8 cellular contexts compared by ENCODE assay signal in the genomic region with DNA sequence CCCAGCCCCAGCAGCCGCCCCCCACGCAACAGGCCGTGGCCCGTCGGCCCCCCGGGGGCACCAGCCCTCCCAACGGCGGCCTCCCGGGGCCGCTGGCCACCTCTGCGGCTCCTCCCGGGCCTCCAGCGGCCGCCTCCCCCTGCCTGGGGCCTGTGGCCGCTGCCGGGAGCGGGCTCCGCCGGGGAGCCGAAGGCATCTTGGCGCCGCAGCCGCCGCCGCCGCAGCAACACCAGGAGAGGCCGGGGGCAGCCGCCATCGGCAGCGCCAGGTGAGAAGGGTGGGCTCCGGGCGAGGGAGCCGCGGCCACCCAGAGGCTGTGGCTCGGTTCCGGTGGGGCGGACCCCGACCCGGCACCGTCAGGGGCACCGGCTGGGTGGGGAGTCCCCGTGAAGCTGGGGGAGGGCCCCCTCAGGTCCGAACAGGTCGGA. TPM values are rescaled to one million over a fixed set of nuclear protein-coding genes. Genes with fewer than 3 reads are reported as not detected.
DNase-seq lines count a peak whose midpoint lies in the region; ATAC-seq and TF ChIP-seq lines count a peak whose summit lies in the region.

No MANE protein-coding gene starts in this region.

- peaks cover 10 to 14% of the 10 kb centered on the region in 2 donors for H3K36me3 ChIP-seq in body of pancreas (replicated peaks in 1 of 2; ENCODE audit: insufficient read depth in 1 of 2, low read depth in 2 of 2)
- H3K36me3 ChIP-seq in liver (ENCODE audit: control insufficient read depth in 4 of 4, insufficient read depth in 3 of 4, low read depth in 1 of 4, low read length in 3 of 4), result peaks cover 7 to 30% (median 24%) of the 10 kb centered on the region in 4 donors
- peaks cover 13 to 33% (median 27%) of the 10 kb centered on the region in 4 donors for H3K36me3 ChIP-seq in upper lobe of left lung

- H3K27me3 ChIP-seq in HL-60 (ENCODE audit: insufficient read depth, poor library complexity, severe bottlenecking), result no peaks in the 10 kb centered on the region
- no peaks in the 10 kb centered on the region for H3K27me3 ChIP-seq in body of pancreas
- H3K27me3 ChIP-seq in liver (ENCODE audit: control insufficient read depth in 4 of 4, insufficient read depth in 4 of 4, low read length in 3 of 4), result no peaks in the 10 kb centered on the region
- H3K27me3 ChIP-seq in upper lobe of left lung, result no peaks in the 10 kb centered on the region

- WGBS in body of pancreas, 2 donors, result 0 to 1% methylated on average over 14 to 34 of the region's 44 CpGs
- under 1% methylated on average over 44 of the region's 44 CpGs for WGBS in liver
- WGBS in upper lobe of left lung, 2 donors, result 0% methylated on average over 28 of the region's 44 CpGs; no CpG with 5 or more reads in 1 of the 2 donors

- TF ChIP-seq POLR2A in body of pancreas (IDR thresholded peaks at IDR 0.05), result no peak
- TF ChIP-seq POLR2A in upper lobe of left lung (IDR thresholded peaks at IDR 0.05), result no peak

- intact Hi-C loops in body of pancreas (cut with DNase I), result no loop called here

- ATAC-seq in body of pancreas, result peak; percentile 1
- ATAC-seq in upper lobe of left lung (ENCODE audit: low FRiP score in 2 of 2), result peak in 1 of 2 donors; percentile 0

- peak overlapping the region; percentile 100 for H3K27ac ChIP-seq in HL-60 (replicated peaks)
- H3K27ac ChIP-seq in body of pancreas, result peak overlapping the region; percentile 96 to 100 (median 98)
- peak overlapping the region; percentile 94 to 98 for H3K27ac ChIP-seq in liver (ENCODE audit: low read depth in 1 of 2, low read length in 2 of 2)
- H3K27ac ChIP-seq in upper lobe of left lung, result peak overlapping the region; percentile 97 to 100 (median 98)

- TF ChIP-seq CTCF in HL-60 (IDR thresholded peaks at IDR 0.05; ENCODE audit: insufficient read depth, low read length) (no peak), body of pancreas (IDR thresholded peaks at IDR 0.05) (no peak), liver (IDR thresholded peaks at IDR 0.05; ENCODE audit: low read depth, low read length, missing input control) (no peak), upper lobe of left lung (IDR thresholded peaks at IDR 0.05) (no peak)

- peak overlapping the region; percentile 83 to 89 for H3K9ac ChIP-seq in liver (ENCODE audit: low read depth in 1 of 2, low read length in 2 of 2)

- DNase-seq in DMS53 (lab: John Stamatoyannopoulos, UW) (peak; percentile 60), DMS53 treated with DMSO at 0.1 percent for 48 hours (lab: John Stamatoyannopoulos, UW; ENCODE audit: unreplicated experiment) (no peak), HL-60 (ENCODE audit: low read depth in 1 of 2, low spot score in 1 of 2) (no peak), body of pancreas (peak in 1 of 4 donors; percentile 15), upper lobe of left lung (no peak), DMS114 treated with DMSO at 0.1 percent for 48 hours (lab: John Stamatoyannopoulos, UW; ENCODE audit: unreplicated experiment) (no peak), D341Med (ENCODE audit: low spot score) (no peak)

- H3K4me3 ChIP-seq in HL-60 (replicated peaks; ENCODE audit: insufficient read depth, low read length) (peak overlapping the region; percentile 87), body of pancreas (peak overlapping the region; percentile 98 to 99), liver (ENCODE audit: low read depth in 1 of 3, low read length in 3 of 3) (peak overlapping the region; percentile 74 to 98 (median 93)), upper lobe of left lung (peak overlapping the region; percentile 85 to 99 (median 95))

- TF ChIP-seq RAD21 in liver (IDR thresholded peaks at IDR 0.05), result no peak

- H3K4me1 ChIP-seq in body of pancreas, result peaks cover 27% of the 10 kb centered on the region
- peaks cover 10 to 43% (median 37%) of the 10 kb centered on the region in 4 donors for H3K4me1 ChIP-seq in liver (ENCODE audit: control insufficient read depth in 4 of 4, insufficient read depth in 4 of 4, low read length in 3 of 4)
- H3K4me1 ChIP-seq in upper lobe of left lung, result peaks cover 15 to 30% (median 21%) of the 10 kb centered on the region in 4 donors

- TF ChIP-seq EP300 in upper lobe of left lung (IDR thresholded peaks at IDR 0.05), result no peak

- H3K9me3 ChIP-seq in body of pancreas, result no peaks in the 10 kb centered on the region
- H3K9me3 ChIP-seq in liver (ENCODE audit: control insufficient read depth in 4 of 4, low read length in 3 of 4), result no peaks in the 10 kb centered on the region
- no peaks in the 10 kb centered on the region for H3K9me3 ChIP-seq in upper lobe of left lung

TF ChIP-seq in liver, 16 proteins besides CTCF, POLR2A, EP300 and RAD21:
- TF ChIP-seq RXRA (IDR thresholded peaks at IDR 0.05) (no peak), YY1 (IDR thresholded peaks at IDR 0.05) (no peak), SP1 (IDR thresholded peaks at IDR 0.05) (no peak), HNF4G (IDR thresholded peaks at IDR 0.05) (no peak)
- TF ChIP-seq, protein P1, sequence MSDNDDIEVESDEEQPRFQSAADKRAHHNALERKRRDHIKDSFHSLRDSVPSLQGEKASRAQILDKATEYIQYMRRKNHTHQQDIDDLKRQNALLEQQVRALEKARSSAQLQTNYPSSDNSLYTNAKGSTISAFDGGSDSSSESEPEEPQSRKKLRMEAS (IDR thresholded peaks at IDR 0.05), result no peak
- TF ChIP-seq, protein P2, sequence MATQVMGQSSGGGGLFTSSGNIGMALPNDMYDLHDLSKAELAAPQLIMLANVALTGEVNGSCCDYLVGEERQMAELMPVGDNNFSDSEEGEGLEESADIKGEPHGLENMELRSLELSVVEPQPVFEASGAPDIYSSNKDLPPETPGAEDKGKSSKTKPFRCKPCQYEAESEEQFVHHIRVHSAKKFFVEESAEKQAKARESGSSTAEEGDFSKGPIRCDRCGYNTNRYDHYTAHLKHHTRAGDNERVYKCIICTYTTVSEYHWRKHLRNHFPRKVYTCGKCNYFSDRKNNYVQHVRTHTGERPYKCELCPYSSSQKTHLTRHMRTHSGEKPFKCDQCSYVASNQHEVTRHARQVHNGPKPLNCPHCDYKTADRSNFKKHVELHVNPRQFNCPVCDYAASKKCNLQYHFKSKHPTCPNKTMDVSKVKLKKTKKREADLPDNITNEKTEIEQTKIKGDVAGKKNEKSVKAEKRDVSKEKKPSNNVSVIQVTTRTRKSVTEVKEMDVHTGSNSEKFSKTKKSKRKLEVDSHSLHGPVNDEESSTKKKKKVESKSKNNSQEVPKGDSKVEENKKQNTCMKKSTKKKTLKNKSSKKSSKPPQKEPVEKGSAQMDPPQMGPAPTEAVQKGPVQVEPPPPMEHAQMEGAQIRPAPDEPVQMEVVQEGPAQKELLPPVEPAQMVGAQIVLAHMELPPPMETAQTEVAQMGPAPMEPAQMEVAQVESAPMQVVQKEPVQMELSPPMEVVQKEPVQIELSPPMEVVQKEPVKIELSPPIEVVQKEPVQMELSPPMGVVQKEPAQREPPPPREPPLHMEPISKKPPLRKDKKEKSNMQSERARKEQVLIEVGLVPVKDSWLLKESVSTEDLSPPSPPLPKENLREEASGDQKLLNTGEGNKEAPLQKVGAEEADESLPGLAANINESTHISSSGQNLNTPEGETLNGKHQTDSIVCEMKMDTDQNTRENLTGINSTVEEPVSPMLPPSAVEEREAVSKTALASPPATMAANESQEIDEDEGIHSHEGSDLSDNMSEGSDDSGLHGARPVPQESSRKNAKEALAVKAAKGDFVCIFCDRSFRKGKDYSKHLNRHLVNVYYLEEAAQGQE (IDR thresholded peaks at IDR 0.05), result no peak

RNA-seq across cellular contexts. Expression of a gene that starts 0.5 kb away (rescaled TPM):
- total RNA-seq in body of pancreas (100 to 1,000 TPM in 1 of 2 donors, 10 to 100 TPM in 1; 40.2 to 129 TPM), liver (10 to 100 TPM; 37.0 to 40.7 TPM), upper lobe of left lung (100 to 1,000 TPM in 4 of 6 donors, 10 to 100 TPM in 2; 90.9 to 291 (median 128) TPM)
- polyA plus RNA-seq in liver, result 10 to 100 TPM; 23.1 to 28.7 TPM

RNA-seq across cellular contexts. Expression of a gene that starts 22.8 kb away (rescaled TPM):
- total RNA-seq in body of pancreas (100 to 1,000 TPM in 1 of 2 donors, 10 to 100 TPM in 1; 93.4 to 103 TPM), liver (10 to 100 TPM; 90.4 to 96.0 TPM), upper lobe of left lung (100 to 1,000 TPM in 4 of 6 donors, 10 to 100 TPM in 2; 87.7 to 143 (median 118) TPM)
- polyA plus RNA-seq in liver, result 100 to 1,000 TPM; 177 to 191 TPM

RNA-seq across cellular contexts. Expression of a gene that starts 40.3 kb away (rescaled TPM):
- total RNA-seq in body of pancreas (10 to 100 TPM; 21.5 to 77.1 TPM), liver (10 to 100 TPM in 1 of 2 donors, 1 to 10 TPM in 1; 8.3 to 10.5 TPM), upper lobe of left lung (100 to 1,000 TPM in 1 of 6 donors, 10 to 100 TPM in 5; 19.5 to 115 (median 54.1) TPM)
- 10 to 100 TPM in 1 of 2 donors, 1 to 10 TPM in 1; 4.9 to 13.0 TPM for polyA plus RNA-seq in liver

RNA-seq across cellular contexts. Expression of a gene that starts 55.0 kb away (rescaled TPM):
- not detected for total RNA-seq in body of pancreas
- under 1 TPM; 0.09 to 0.17 TPM for total RNA-seq in liver
- under 1 TPM; 0.07 to 0.23 TPM for polyA plus RNA-seq in liver
- total RNA-seq in upper lobe of left lung, result 1 to 10 TPM in 1 of 6 donors, under 1 TPM in 5; 0.15 to 4.2 (median 0.57) TPM
